In the genomic region with DNA sequence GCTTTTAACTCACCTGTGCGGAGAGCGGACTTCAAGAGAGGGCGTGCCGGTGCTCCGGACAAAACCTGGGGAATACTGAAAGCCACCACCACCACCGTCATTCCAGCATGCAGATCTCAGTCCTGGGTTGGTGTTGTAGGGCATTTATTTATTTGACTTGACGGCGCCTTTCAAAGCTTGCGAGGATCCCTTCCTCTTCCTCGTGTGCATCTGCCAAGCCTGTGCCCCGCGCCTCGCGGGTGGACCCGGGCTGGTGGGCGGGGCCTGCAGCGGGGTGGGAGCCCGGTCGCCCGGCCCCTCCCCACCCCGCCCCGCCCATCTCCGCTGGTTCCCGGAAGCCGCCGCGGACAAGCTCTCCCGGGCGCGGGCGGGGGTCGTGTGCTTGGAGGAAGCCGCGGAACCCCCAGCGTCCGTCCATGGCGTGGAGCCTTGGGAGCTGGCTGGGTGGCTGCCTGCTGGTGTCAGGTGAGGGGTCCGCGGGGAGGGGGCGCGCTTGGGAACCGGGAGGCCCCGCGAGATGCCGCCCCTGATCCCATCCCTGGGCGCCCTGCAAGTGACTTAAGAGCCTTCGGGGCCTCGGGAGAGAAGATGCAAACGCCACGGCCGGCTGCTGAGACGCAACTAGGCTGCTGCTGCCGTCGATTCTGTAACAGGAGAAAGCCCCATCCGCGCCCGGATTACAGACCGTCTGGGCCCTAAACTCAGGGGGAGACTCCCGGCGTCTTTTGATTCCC, we compare ENCODE assay signal across 8 cellular contexts. TPM values are rescaled to one million over a fixed set of nuclear protein-coding genes. Genes with fewer than 3 reads are reported as not detected.
DNase-seq lines count a peak whose midpoint lies in the region; ATAC-seq lines count a peak whose summit lies in the region.

Gene IL10RB (plus strand): TSS at position 318 of the 734 bp plus-strand sequence. CDS start 99 bp downstream, at position 417.

- DNase-seq in EL, result peak; percentile 68
- DNase-seq in HCEC 1CT, result peak; percentile 37
- peak; percentile 70 for DNase-seq in NCI-H1105 treated with DMSO at 0.1 percent for 48 hours (lab: John Stamatoyannopoulos, UW)
- peak; percentile 47 to 82 (median 65) for DNase-seq in T-helper 2 cell
- DNase-seq in amygdala (lab: John Stamatoyannopoulos, UW), result peak in 51 of 56 donors; percentile 14 to 80 (median 48)
- DNase-seq in left ventricle myocardium superior, result peak; percentile 87
- DNase-seq in pulmonary artery endothelial cell (ENCODE audit: low read depth, low spot score), result no peak

- peak within 1 kb of the TSS; percentile 89 for H3K4me3 ChIP-seq in urinary bladder (ENCODE audit: low read depth, low read length)

- peak within 1 kb of the TSS; percentile 91 for H3K27ac ChIP-seq in urinary bladder (ENCODE audit: low read depth)

- ATAC-seq in left ventricle myocardium superior, result peak; percentile 97

- H3K36me3 ChIP-seq in urinary bladder (ENCODE audit: insufficient read depth), result no peaks in the 10 kb centered on the region

- H3K4me1 ChIP-seq in urinary bladder (ENCODE audit: insufficient read depth), result no peaks in the 10 kb centered on the region

- intact Hi-C loops in left ventricle myocardium superior (cut with micrococcal nuclease), result no loop called here

- under 1% methylated on average over 60 of the region's 60 CpGs for whole genome bisulfite sequencing in urinary bladder

RNA-seq across cellular contexts. Expression of gene IL10RB, which starts in this region (rescaled TPM):
- total RNA-seq in left ventricle myocardium superior (6.3 TPM), pulmonary artery endothelial cell (37.0 and 39.0 TPM in 2 replicates), urinary bladder (31.4 TPM)
- 30.0 TPM for polyA plus RNA-seq in urinary bladder
